Comparison of ENCODE assay signal across 9 cellular contexts in genomic region chr15:29102911-29103824, GRCh38.
A peak's percentile ranks its signal among the peaks of the same experiment; 100 is the strongest.
DNase-seq lines count a peak whose midpoint lies in the region; ATAC-seq and TF ChIP-seq lines count a peak whose summit lies in the region.
"Had no signal": no experiment of that assay in that cellular context is flagged by ENCODE, and none has a peak within 500 bp of the region (broad histone marks: within the 10 kb centered on the region; RNA-seq: fewer than 3 reads in every experiment).

No MANE protein-coding gene starts in this region.

- POLR2A ChIA-PET in WTC11 (lab: Charles Lee) = no interaction called here

- H3K4me3 Mint-ChIP-seq in WTC11 = peak overlapping the region; percentile 47

- H3K9me3 ChIP-seq in spleen = no peaks in the 10 kb centered on the region
- H3K9me3 ChIP-seq: thyroid gland had no signal

- TF ChIP-seq POLR2A in spleen (IDR thresholded peaks at IDR 0.05) = no peak

- H3K9me3 Mint-ChIP-seq in WTC11 = no peaks in the 10 kb centered on the region

- DNase-seq in WTC11 (ENCODE audit: low spot score) (no peak), hepatic stellate cell (ENCODE audit: low spot score) (peak; percentile 74), spleen (peak; percentile 76), mucosa of gallbladder (ENCODE audit: low spot score) (no peak), kidney tubule cell (ENCODE audit: low spot score) (no peak), GOT3 (lab: John Stamatoyannopoulos, UW) (no peak)
- no peak for DNase-seq in activated effector memory CD4-positive, alpha-beta T cell treated with Interleukin-2 at 50 U/mL for 16 hours

- intact Hi-C loops in spleen (cut with DNase I; ENCODE audit: low total_unique reads) = no loop called here

- CTCF ChIA-PET in WTC11 (lab: Charles Lee) = interaction anchor here (0.6 to 5.9 kb wide), 69 partner anchors 12 to 821 kb away, joined by 3 to 196 read pairs (median 4); no protein-coding TSS in a partner anchor

- peaks cover 0 to 15% (median 0%) of the 10 kb centered on the region in 7 donors for H3K27me3 ChIP-seq in spleen (replicated peaks in 1 of 7)
- H3K27me3 ChIP-seq: thyroid gland had no signal

- peaks cover 0 to 12% (median 11%) of the 10 kb centered on the region in 6 donors for H3K4me1 ChIP-seq in spleen

- H3K27ac ChIP-seq in spleen = peak overlapping the region in 3 of 8 donors; percentile 15 to 44 (median 34)
- H3K27ac ChIP-seq: thyroid gland had no signal

- H3K27me3 Mint-ChIP-seq in WTC11 (ENCODE audit: low read depth) = no peaks in the 10 kb centered on the region

- peaks cover 0 to 40% (median 0%) of the 10 kb centered on the region in 6 donors for H3K36me3 ChIP-seq in spleen
- H3K36me3 ChIP-seq: thyroid gland had no signal

- TF ChIP-seq CTCF in WTC11 (IDR thresholded peaks at IDR 0.05) = no peak
- no peak for TF ChIP-seq CTCF in spleen (IDR thresholded peaks at IDR 0.05 in 8 of 11, conservative IDR thresholded peaks at IDR 0.05 in 3 of 11)

- no peak overlapping the region for H3K27ac Mint-ChIP-seq in WTC11

- peaks cover 31% of the 10 kb centered on the region for H3K4me1 Mint-ChIP-seq in WTC11

- H3K36me3 Mint-ChIP-seq in WTC11 = no peaks in the 10 kb centered on the region

- WGBS in spleen, 5 donors = 41 to 66% (median 44%) methylated on average over 26 to 52 of the region's 52 CpGs

- peak; percentile 26 for ATAC-seq in GM18861 (IDR thresholded peaks at IDR 0.05; ENCODE audit: unreplicated experiment)
- peak; percentile 36 for ATAC-seq in WTC11

- H3K4me3 ChIP-seq in spleen = peak overlapping the region in 6 of 8 donors; percentile 3 to 55 (median 18)

TF ChIP-seq in WTC11, 78 proteins besides CTCF, POLR2A, EP300 and RAD21:
- no peak for TF ChIP-seq NR2C2 (CRISPR knock-in tag; IDR thresholded peaks at IDR 0.05)
- TF ChIP-seq PRDM15 (CRISPR knock-in tag; IDR thresholded peaks at IDR 0.05) = no peak
- TF ChIP-seq MAX (CRISPR knock-in tag; IDR thresholded peaks at IDR 0.05) = no peak
- TF ChIP-seq TEAD1 (CRISPR knock-in tag; IDR thresholded peaks at IDR 0.05) = no peak
- TF ChIP-seq KAT7 (CRISPR knock-in tag; IDR thresholded peaks at IDR 0.05; ENCODE audit: borderline replicate concordance) = no peak
- TF ChIP-seq ZNF423 (CRISPR knock-in tag; IDR thresholded peaks at IDR 0.05) = no peak
- no peak for TF ChIP-seq RELA (CRISPR knock-in tag; IDR thresholded peaks at IDR 0.05; ENCODE audit: borderline replicate concordance)
- no peak for TF ChIP-seq NFATC4 (CRISPR knock-in tag; IDR thresholded peaks at IDR 0.05)
- TF ChIP-seq RORB (CRISPR knock-in tag; IDR thresholded peaks at IDR 0.05) = no peak
- no peak for TF ChIP-seq ZNF416 (CRISPR knock-in tag; IDR thresholded peaks at IDR 0.05)
- TF ChIP-seq ZBTB21 (CRISPR knock-in tag; IDR thresholded peaks at IDR 0.05; ENCODE audit: borderline replicate concordance) = no peak
- TF ChIP-seq NFYB (CRISPR knock-in tag; conservative IDR thresholded peaks at IDR 0.05; ENCODE audit: low read depth) = no peak
- no peak for TF ChIP-seq ZNF121 (CRISPR knock-in tag; IDR thresholded peaks at IDR 0.05)
- TF ChIP-seq ATF6 (CRISPR knock-in tag; IDR thresholded peaks at IDR 0.05) = no peak
- no peak for TF ChIP-seq ETV6 (CRISPR knock-in tag; IDR thresholded peaks at IDR 0.05)

Comparison
In these comparisons a context has a peak if more than half of its experiments do, and no peak if none do; other contexts are left out.
1. DNase-seq: peak in hepatic stellate cell (single experiment) and spleen (single experiment); none in WTC11 (single experiment), mucosa of gallbladder (single experiment), kidney tubule cell (single experiment), activated effector memory CD4-positive, alpha-beta T cell treated with Interleukin-2 at 50 U/mL for 16 hours (single experiment) and GOT3 (single experiment).